Comparison of ENCODE assay signal across 11 cellular contexts in the genomic region with DNA sequence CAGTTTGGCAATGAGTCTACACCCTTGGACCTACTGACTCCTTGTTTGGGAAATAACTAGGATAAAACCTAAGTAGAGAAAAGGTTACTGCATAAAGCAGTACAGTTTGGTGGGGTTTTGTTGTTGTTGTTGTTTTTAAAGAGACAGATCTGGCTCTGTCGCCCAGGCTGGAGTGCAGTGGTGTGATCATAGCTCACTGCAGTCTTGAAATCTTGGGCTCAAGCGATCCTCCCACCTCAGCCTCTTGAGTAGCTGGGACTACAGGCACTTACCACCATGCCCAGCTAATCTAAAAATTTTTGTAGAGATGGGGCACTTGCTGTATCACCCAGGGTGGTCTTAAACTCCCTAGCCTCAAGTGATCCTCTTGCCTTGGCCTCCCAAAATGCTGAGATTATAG. TPM values are rescaled to one million over a fixed set of nuclear protein-coding genes. Genes with fewer than 3 reads are reported as not detected.
A peak's percentile ranks its signal among the peaks of the same experiment; 100 is the strongest.
DNase-seq lines count a peak whose midpoint lies in the region; ATAC-seq and TF ChIP-seq lines count a peak whose summit lies in the region.
"Had no signal": no experiment of that assay in that cellular context is flagged by ENCODE, and none has a peak within 500 bp of the region (broad histone marks: within the 10 kb centered on the region; RNA-seq: fewer than 3 reads in every experiment).

No MANE protein-coding gene starts in this region.

- H3K9me3 Mint-ChIP-seq in activated CD4-positive, alpha-beta T cell treated with anti-CD3 and anti-CD28 coated beads for 36 hours (ENCODE audit: low read depth), result peaks cover 1% of the 10 kb centered on the region
- H3K9me3 Mint-ChIP-seq in activated CD4-positive, alpha-beta memory T cell treated with anti-CD3 and anti-CD28 coated beads, Interleukin-2, amount 10 ng/mL, durations not matched to agents 7 days and 5 days, result no peaks in the 10 kb centered on the region

- 65 to 88% (median 66%) methylated on average over 2 of the region's 2 CpGs for WGBS in stomach, 5 donors
- 80 to 83% (median 82%) methylated on average over 2 of the region's 2 CpGs for WGBS in heart left ventricle, 4 donors

- H3K27ac Mint-ChIP-seq in activated CD4-positive, alpha-beta T cell treated with anti-CD3 and anti-CD28 coated beads for 36 hours, result no peak overlapping the region
- no peak overlapping the region for H3K27ac Mint-ChIP-seq in activated CD4-positive, alpha-beta memory T cell treated with anti-CD3 and anti-CD28 coated beads, Interleukin-2, amount 10 ng/mL, durations not matched to agents 7 days and 5 days

- no peak for ATAC-seq in activated CD4-positive, alpha-beta T cell treated with anti-CD3 and anti-CD28 coated beads for 36 hours
- ATAC-seq in heart left ventricle (no peak), HG03045 (IDR thresholded peaks at IDR 0.05; ENCODE audit: unreplicated experiment) (no peak)

- CTCF ChIA-PET in activated CD4-positive, alpha-beta T cell treated with anti-CD3 and anti-CD28 coated beads for 36 hours (lab: Charles Lee), result interaction anchor here (0.6 to 6.6 kb wide), 7 partner anchors 8 to 56 kb away, joined by 3 to 37 read pairs (median 4); a partner anchor contains a TSS
- CTCF ChIA-PET in activated CD4-positive, alpha-beta memory T cell treated with anti-CD3 and anti-CD28 coated beads, Interleukin-2, amount 10 ng/mL, durations not matched to agents 7 days and 5 days (lab: Charles Lee), result interaction anchor here (1.3 to 4.3 kb wide), 12 partner anchors 9 to 231 kb away, joined by 3 to 35 read pairs (median 8); a partner anchor contains a TSS

- H3K9me3 ChIP-seq in iPS-18a (ENCODE audit: control insufficient read depth, low read depth, low read length) (no peaks in the 10 kb centered on the region), stomach (no peaks in the 10 kb centered on the region), heart left ventricle (no peaks in the 10 kb centered on the region)
- H3K9me3 ChIP-seq: heart right ventricle had no signal

- H3K27ac ChIP-seq in iPS-18a (ENCODE audit: low read length), result no peak overlapping the region
- peak overlapping the region in 1 of 5 donors; percentile 43 for H3K27ac ChIP-seq in stomach
- H3K27ac ChIP-seq in heart left ventricle, result peak overlapping the region in 1 of 12 donors; percentile 76

- POLR2A ChIA-PET in activated CD4-positive, alpha-beta T cell treated with anti-CD3 and anti-CD28 coated beads for 36 hours (lab: Charles Lee), result interaction anchor here (0.6 to 1.0 kb wide), 2 partner anchors 18 to 232 kb away, joined by 3 to 4 read pairs; no protein-coding TSS in a partner anchor
- POLR2A ChIA-PET in activated CD4-positive, alpha-beta memory T cell treated with anti-CD3 and anti-CD28 coated beads, Interleukin-2, amount 10 ng/mL, durations not matched to agents 7 days and 5 days (lab: Charles Lee), result interaction anchor here (1.1 to 1.8 kb wide), 5 partner anchors 8 to 131 kb away, joined by 3 to 6 read pairs (median 4); a partner anchor contains a TSS

- DNase-seq in activated CD4-positive, alpha-beta T cell treated with anti-CD3 and anti-CD28 coated beads for 36 hours, result no peak
- DNase-seq in activated CD4-positive, alpha-beta T cell treated with anti-CD3 and anti-CD28 coated beads for 4 hours, result no peak
- DNase-seq in activated CD4-positive, alpha-beta memory T cell treated with anti-CD3 and anti-CD28 coated beads, Interleukin-2, amount 10 ng/mL, durations not matched to agents 7 days and 5 days, result no peak
- no peak for DNase-seq in stomach
- DNase-seq in dermis blood vessel endothelial cell, result no peak
- DNase-seq in heart left ventricle, result no peak
- DNase-seq: activated CD8-positive, alpha-beta memory T cell treated with anti-CD3 and anti-CD28 coated beads, Interleukin-2, amount 50 U/mL, for 48 hours; heart right ventricle; NCI-H226 had no signal

- H3K27me3 ChIP-seq in iPS-18a (ENCODE audit: control insufficient read depth, insufficient read depth, low read length) (peaks cover 7% of the 10 kb centered on the region), stomach (no peaks in the 10 kb centered on the region), heart left ventricle (no peaks in the 10 kb centered on the region)
- H3K27me3 ChIP-seq: heart right ventricle had no signal

- TF ChIP-seq POLR2A in stomach (IDR thresholded peaks at IDR 0.05) (no peak), heart left ventricle (IDR thresholded peaks at IDR 0.05) (no peak)

- TF ChIP-seq EP300 in stomach (IDR thresholded peaks at IDR 0.05), result no peak

- H3K36me3 Mint-ChIP-seq in activated CD4-positive, alpha-beta T cell treated with anti-CD3 and anti-CD28 coated beads for 36 hours (ENCODE audit: low read depth), result peaks cover 20% of the 10 kb centered on the region
- peaks cover 24% of the 10 kb centered on the region for H3K36me3 Mint-ChIP-seq in activated CD4-positive, alpha-beta memory T cell treated with anti-CD3 and anti-CD28 coated beads, Interleukin-2, amount 10 ng/mL, durations not matched to agents 7 days and 5 days (ENCODE audit: low read depth)

- intact Hi-C loops in activated CD4-positive, alpha-beta T cell treated with anti-CD3 and anti-CD28 coated beads for 36 hours (cut with DNase I, micrococcal nuclease), result loop anchor here in 1 of 2 experiments (2.0 kb wide), 2 partner anchors 53 to 131 kb away; a partner anchor contains a TSS
- intact Hi-C loops in stomach (cut with DNase I; ENCODE audit: low total_unique reads) (no loop called here), heart left ventricle (cut with DNase I) (no loop called here)

- H3K9ac ChIP-seq in iPS-18a (ENCODE audit: low read length), result no peak overlapping the region

- peak overlapping the region; percentile 89 for H3K4me3 ChIP-seq in iPS-18a (ENCODE audit: low read length)
- H3K4me3 ChIP-seq in stomach, result peak overlapping the region in 3 of 4 donors; percentile 60 to 97 (median 73)
- H3K4me3 ChIP-seq in heart left ventricle, result peak overlapping the region in 5 of 12 donors; percentile 72 to 94 (median 91)

- no peaks in the 10 kb centered on the region for H3K27me3 Mint-ChIP-seq in activated CD4-positive, alpha-beta T cell treated with anti-CD3 and anti-CD28 coated beads for 36 hours
- H3K27me3 Mint-ChIP-seq in activated CD4-positive, alpha-beta memory T cell treated with anti-CD3 and anti-CD28 coated beads, Interleukin-2, amount 10 ng/mL, durations not matched to agents 7 days and 5 days, result no peaks in the 10 kb centered on the region

- H3K4me1 ChIP-seq in iPS-18a (ENCODE audit: control insufficient read depth, low read depth, low read length), result peaks cover 9% of the 10 kb centered on the region
- peaks cover 15 to 30% (median 21%) of the 10 kb centered on the region in 4 donors for H3K4me1 ChIP-seq in stomach
- peaks cover 0 to 18% (median 10%) of the 10 kb centered on the region in 12 donors for H3K4me1 ChIP-seq in heart left ventricle

- TF ChIP-seq CTCF in stomach (IDR thresholded peaks at IDR 0.05) (no peak), heart left ventricle (IDR thresholded peaks at IDR 0.05) (no peak)

- peak overlapping the region; percentile 90 for H3K4me3 Mint-ChIP-seq in activated CD4-positive, alpha-beta T cell treated with anti-CD3 and anti-CD28 coated beads for 36 hours
- peak overlapping the region; percentile 98 for H3K4me3 Mint-ChIP-seq in activated CD4-positive, alpha-beta memory T cell treated with anti-CD3 and anti-CD28 coated beads, Interleukin-2, amount 10 ng/mL, durations not matched to agents 7 days and 5 days

- H3K4me1 Mint-ChIP-seq in activated CD4-positive, alpha-beta T cell treated with anti-CD3 and anti-CD28 coated beads for 36 hours, result peaks cover 42% of the 10 kb centered on the region
- peaks cover 52% of the 10 kb centered on the region for H3K4me1 Mint-ChIP-seq in activated CD4-positive, alpha-beta memory T cell treated with anti-CD3 and anti-CD28 coated beads, Interleukin-2, amount 10 ng/mL, durations not matched to agents 7 days and 5 days

- peaks cover 25% of the 10 kb centered on the region for H3K36me3 ChIP-seq in iPS-18a (ENCODE audit: control insufficient read depth, low read depth, low read length)
- peaks cover 13 to 36% (median 29%) of the 10 kb centered on the region in 4 donors for H3K36me3 ChIP-seq in stomach
- H3K36me3 ChIP-seq in heart left ventricle, result peaks cover 0 to 28% (median 21%) of the 10 kb centered on the region in 9 donors

RNA-seq across cellular contexts. Expression of a gene that starts 1.2 kb away (rescaled TPM):
- 10 to 100 TPM; 27.8 to 36.6 TPM for total RNA-seq in activated CD4-positive, alpha-beta T cell treated with anti-CD3 and anti-CD28 coated beads for 36 hours
- 10 to 100 TPM; 30.7 to 33.9 TPM for total RNA-seq in activated CD4-positive, alpha-beta memory T cell treated with anti-CD3 and anti-CD28 coated beads, Interleukin-2, amount 10 ng/mL, durations not matched to agents 7 days and 5 days
- total RNA-seq in stomach (10 to 100 TPM in 1 of 5 donors, 1 to 10 TPM in 4; 4.9 to 96.9 (median 7.5) TPM), dermis blood vessel endothelial cell (12.4 and 15.5 TPM in 2 replicates), heart left ventricle (1 to 10 TPM; 2.1 to 7.5 (median 3.9) TPM)
- polyA plus RNA-seq in stomach (1 to 10 TPM; 1.6 to 2.1 (median 1.9) TPM), heart left ventricle (1 to 10 TPM; 1.1 to 3.2 TPM)

RNA-seq across cellular contexts. Expression of a gene that starts 37.1 kb away (rescaled TPM):
- not detected for total RNA-seq in activated CD4-positive, alpha-beta T cell treated with anti-CD3 and anti-CD28 coated beads for 36 hours
- total RNA-seq in activated CD4-positive, alpha-beta memory T cell treated with anti-CD3 and anti-CD28 coated beads, Interleukin-2, amount 10 ng/mL, durations not matched to agents 7 days and 5 days, result not detected
- total RNA-seq in stomach (1 to 10 TPM in 1 of 5 donors, under 1 TPM in 1, not detected in 3; 0.14 to 1.1 TPM), dermis blood vessel endothelial cell (0.65 and 1.2 TPM in 2 replicates), heart left ventricle (under 1 TPM in 4 of 9 donors, not detected in 5; 0.13 to 0.44 (median 0.17) TPM)
- polyA plus RNA-seq in stomach (1 to 10 TPM in 1 of 3 donors, not detected in 2; 2.3 TPM), heart left ventricle (1 to 10 TPM in 1 of 2 donors, under 1 TPM in 1; 0.08 to 1.6 TPM)

RNA-seq across cellular contexts. Expression of a gene that starts 37.3 kb away (rescaled TPM):
- under 1 TPM in 1 of 2 experiments, not detected in 1; 0.16 TPM for total RNA-seq in activated CD4-positive, alpha-beta T cell treated with anti-CD3 and anti-CD28 coated beads for 36 hours
- total RNA-seq in activated CD4-positive, alpha-beta memory T cell treated with anti-CD3 and anti-CD28 coated beads, Interleukin-2, amount 10 ng/mL, durations not matched to agents 7 days and 5 days, result under 1 TPM in 1 of 2 experiments, not detected in 1; 0.13 TPM
- 10 to 100 TPM in 1 of 5 donors, under 1 TPM in 1, not detected in 3; 0.55 to 27.8 TPM for total RNA-seq in stomach
- under 1 TPM in 1 of 3 donors, not detected in 2; 0.10 TPM for polyA plus RNA-seq in stomach
- not detected in 2 replicates for total RNA-seq in dermis blood vessel endothelial cell
- total RNA-seq in heart left ventricle, result not detected
- polyA plus RNA-seq in heart left ventricle, result not detected
- total RNA-seq: heart right ventricle had no signal
- polyA plus RNA-seq: heart right ventricle had no signal

RNA-seq across cellular contexts. Expression of a gene that starts 43.8 kb away (rescaled TPM):
- total RNA-seq in activated CD4-positive, alpha-beta T cell treated with anti-CD3 and anti-CD28 coated beads for 36 hours, result under 1 TPM; 0.19 to 0.55 TPM
- 1 to 10 TPM; 1.0 to 1.3 TPM for total RNA-seq in activated CD4-positive, alpha-beta memory T cell treated with anti-CD3 and anti-CD28 coated beads, Interleukin-2, amount 10 ng/mL, durations not matched to agents 7 days and 5 days
- 10 to 100 TPM in 2 of 5 donors, 1 to 10 TPM in 3; 1.0 to 39.7 (median 3.6) TPM for total RNA-seq in stomach
- polyA plus RNA-seq in stomach, result 10 to 100 TPM in 1 of 3 donors, 1 to 10 TPM in 2; 2.9 to 37.8 (median 3.4) TPM
- 0.84 and 1.9 TPM in 2 replicates for total RNA-seq in dermis blood vessel endothelial cell
- total RNA-seq in heart left ventricle, result 100 to 1,000 TPM in 7 of 9 donors, 10 to 100 TPM in 2; 57.5 to 298 (median 143) TPM
- polyA plus RNA-seq in heart left ventricle, result 100 to 1,000 TPM; 152 to 277 TPM

RNA-seq across cellular contexts. Expression of a gene that starts 50.8 kb away (rescaled TPM):
- total RNA-seq in activated CD4-positive, alpha-beta T cell treated with anti-CD3 and anti-CD28 coated beads for 36 hours, result 100 to 1,000 TPM; 102 to 125 TPM
- 10 to 100 TPM; 76.5 to 78.2 TPM for total RNA-seq in activated CD4-positive, alpha-beta memory T cell treated with anti-CD3 and anti-CD28 coated beads, Interleukin-2, amount 10 ng/mL, durations not matched to agents 7 days and 5 days
- total RNA-seq in stomach (10 to 100 TPM in 4 of 5 donors, 1 to 10 TPM in 1; 4.5 to 72.1 (median 16.9) TPM), dermis blood vessel endothelial cell (48.8 and 68.7 TPM in 2 replicates), heart left ventricle (10 to 100 TPM; 25.6 to 39.3 (median 29.6) TPM)
- polyA plus RNA-seq in stomach (10 to 100 TPM; 25.6 to 40.8 (median 32.0) TPM), heart left ventricle (10 to 100 TPM; 17.7 to 34.3 TPM)
